8 cellular contexts compared by ENCODE assay signal in the genomic region with DNA sequence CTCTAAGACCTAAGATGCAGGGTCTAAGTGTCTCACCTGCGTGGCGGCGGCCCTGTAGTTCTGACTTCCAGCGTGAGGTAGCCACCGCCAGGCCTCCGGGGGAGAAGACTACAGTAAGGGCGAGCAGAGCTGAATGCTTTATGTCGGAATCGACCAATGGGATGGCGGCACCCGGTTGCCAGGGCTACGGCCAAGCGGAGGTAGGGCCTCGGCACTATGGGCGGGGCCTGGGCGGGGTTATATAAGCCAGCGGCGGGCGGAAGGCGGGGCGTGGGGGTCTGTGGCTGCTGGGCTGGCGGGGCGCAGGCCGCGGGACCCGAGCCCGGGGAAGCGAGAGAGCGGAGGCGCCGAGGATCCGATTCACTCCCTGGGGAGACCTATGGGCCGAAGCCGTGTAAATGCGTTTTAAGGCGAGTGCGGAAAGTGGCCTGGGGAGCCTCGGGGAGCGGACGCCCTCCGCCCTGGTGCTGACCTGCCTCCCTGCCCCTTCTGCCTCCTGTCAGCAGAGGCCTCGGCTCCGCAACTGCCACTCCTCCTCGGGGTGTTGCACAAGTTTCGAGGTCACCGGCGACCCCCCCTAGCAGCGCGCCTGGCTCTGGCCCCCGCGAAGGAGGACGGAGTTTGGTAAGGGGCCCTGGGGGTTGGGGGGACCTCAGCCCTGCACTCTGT.
A peak's percentile ranks its signal among the peaks of the same experiment; 100 is the strongest.
DNase-seq lines count a peak whose midpoint lies in the region; ATAC-seq and TF ChIP-seq lines count a peak whose summit lies in the region.

TSS of gene AZIN2 (plus strand) at position 269 of the 669 bp plus-strand sequence. CDS start 1,097 bp downstream, outside the sequence.

- CTCF ChIA-PET in AG04449 (lab: Yijun Ruan, JAX) = interaction anchor here (1.1 to 12.4 kb wide), 6 partner anchors 7 to 206 kb away, joined by 3 to 187 read pairs (median 42); no protein-coding TSS in a partner anchor

- peak within 1 kb of the TSS; percentile 79 for H3K4me3 ChIP-seq in AG04449 (ENCODE audit: low read depth, low read length)

- no peak for TF ChIP-seq CTCF in AG04449 (IDR thresholded peaks at IDR 0.05; ENCODE audit: insufficient read depth, low read length, missing control alignments)

- POLR2A ChIA-PET in AG04449 (lab: Yijun Ruan, JAX) = interaction anchor here (1.2 to 2.0 kb wide), 6 partner anchors 8 to 188 kb away, joined by 3 to 12 read pairs (median 4); no protein-coding TSS in a partner anchor

- DNase-seq in AG04449 (ENCODE audit: low read depth, low spot score) (peak; percentile 60), NCI-H2227 (lab: John Stamatoyannopoulos, UW; ENCODE audit: unreplicated experiment) (peak; percentile 96), cerebellar cortex (ENCODE audit: low spot score) (peak; percentile 98), islet precursor cell (peak; percentile 98)
- DNase-seq in stimulated activated CD4-positive, alpha-beta T cell treated with anti-CD3 and anti-CD28 coated beads, Interleukin-12 subunit alpha, Interleukin-12 subunit beta, amount 100 ng/mL, for 24 hours (ENCODE audit: low read depth in 2 of 2) = peak; percentile 96 to 97

- peak; percentile 76 for ATAC-seq in GM18873 (IDR thresholded peaks at IDR 0.05; ENCODE audit: low FRiP score, unreplicated experiment)
- peak; percentile 85 for ATAC-seq in HG03139 (IDR thresholded peaks at IDR 0.05; ENCODE audit: unreplicated experiment)
- ATAC-seq in activated CD4-positive, CD25-positive, alpha-beta regulatory T cell treated with anti-CD3 and anti-CD28 coated beads, Interleukin-2, amount 50 U/mL, for 24 hours = peak; percentile 100

Comparison
In these comparisons a context has a peak if more than half of its experiments do, and no peak if none do; other contexts are left out.
1. Peak in every context shown above with its lines: DNase-seq, ATAC-seq and H3K4me3 ChIP-seq.